Comparison of ENCODE assay signal across 1 cellular context in the genomic region with DNA sequence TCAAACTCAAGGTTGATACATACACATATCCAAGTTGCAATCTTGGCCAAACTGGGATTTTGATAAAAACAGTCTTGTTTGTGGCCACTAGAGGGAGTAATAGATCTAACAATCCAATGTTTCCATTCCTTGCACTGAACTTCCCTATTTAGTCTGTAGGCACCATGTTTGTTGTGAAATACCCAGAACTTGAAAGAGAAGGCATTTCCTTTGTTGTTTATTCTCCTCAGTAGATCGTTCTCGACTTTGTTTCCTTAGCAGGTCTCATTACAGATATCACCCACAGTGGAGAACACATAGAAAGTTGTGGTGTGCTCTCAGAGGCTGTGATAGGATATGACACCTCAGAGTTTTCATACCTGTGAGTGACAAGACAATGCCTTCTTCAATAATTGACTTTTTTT.
TF ChIP-seq lines count a peak whose summit lies in the region.

No MANE protein-coding gene starts in this region.

TF ChIP-seq in HepG2, 621 proteins besides CTCF, POLR2A, EP300 and RAD21 (continued from another document):
- TF ChIP-seq, protein P1, sequence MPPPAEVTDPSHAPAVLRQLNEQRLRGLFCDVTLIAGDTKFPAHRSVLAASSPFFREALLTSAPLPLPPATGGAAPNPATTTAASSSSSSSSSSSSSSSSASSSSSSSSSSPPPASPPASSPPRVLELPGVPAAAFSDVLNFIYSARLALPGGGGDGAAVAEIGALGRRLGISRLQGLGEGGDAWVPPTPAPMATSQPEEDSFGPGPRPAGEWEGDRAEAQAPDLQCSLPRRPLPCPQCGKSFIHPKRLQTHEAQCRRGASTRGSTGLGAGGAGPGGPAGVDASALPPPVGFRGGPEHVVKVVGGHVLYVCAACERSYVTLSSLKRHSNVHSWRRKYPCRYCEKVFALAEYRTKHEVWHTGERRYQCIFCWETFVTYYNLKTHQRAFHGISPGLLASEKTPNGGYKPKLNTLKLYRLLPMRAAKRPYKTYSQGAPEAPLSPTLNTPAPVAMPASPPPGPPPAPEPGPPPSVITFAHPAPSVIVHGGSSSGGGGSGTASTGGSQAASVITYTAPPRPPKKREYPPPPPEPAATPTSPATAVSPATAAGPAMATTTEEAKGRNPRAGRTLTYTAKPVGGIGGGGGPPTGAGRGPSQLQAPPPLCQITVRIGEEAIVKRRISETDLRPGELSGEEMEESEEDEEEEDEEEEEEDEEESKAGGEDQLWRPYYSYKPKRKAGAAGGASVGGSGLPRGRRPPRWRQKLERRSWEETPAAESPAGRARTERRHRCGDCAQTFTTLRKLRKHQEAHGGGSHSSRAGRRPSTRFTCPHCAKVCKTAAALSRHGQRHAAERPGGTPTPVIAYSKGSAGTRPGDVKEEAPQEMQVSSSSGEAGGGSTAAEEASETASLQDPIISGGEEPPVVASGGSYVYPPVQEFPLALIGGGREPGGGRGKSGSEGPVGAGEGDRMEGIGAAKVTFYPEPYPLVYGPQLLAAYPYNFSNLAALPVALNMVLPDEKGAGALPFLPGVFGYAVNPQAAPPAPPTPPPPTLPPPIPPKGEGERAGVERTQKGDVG (CRISPR knock-in tag; IDR thresholded peaks at IDR 0.05; ENCODE audit: borderline replicate concordance): no peak
- TF ChIP-seq CBX5 (CRISPR knock-in tag; IDR thresholded peaks at IDR 0.05; ENCODE audit: borderline replicate concordance): no peak
- peak; percentile 49 for TF ChIP-seq YY1 (IDR thresholded peaks at IDR 0.05; ENCODE audit: insufficient read depth, insufficient replicate concordance, low read depth, low read length)
